In the genomic region with DNA sequence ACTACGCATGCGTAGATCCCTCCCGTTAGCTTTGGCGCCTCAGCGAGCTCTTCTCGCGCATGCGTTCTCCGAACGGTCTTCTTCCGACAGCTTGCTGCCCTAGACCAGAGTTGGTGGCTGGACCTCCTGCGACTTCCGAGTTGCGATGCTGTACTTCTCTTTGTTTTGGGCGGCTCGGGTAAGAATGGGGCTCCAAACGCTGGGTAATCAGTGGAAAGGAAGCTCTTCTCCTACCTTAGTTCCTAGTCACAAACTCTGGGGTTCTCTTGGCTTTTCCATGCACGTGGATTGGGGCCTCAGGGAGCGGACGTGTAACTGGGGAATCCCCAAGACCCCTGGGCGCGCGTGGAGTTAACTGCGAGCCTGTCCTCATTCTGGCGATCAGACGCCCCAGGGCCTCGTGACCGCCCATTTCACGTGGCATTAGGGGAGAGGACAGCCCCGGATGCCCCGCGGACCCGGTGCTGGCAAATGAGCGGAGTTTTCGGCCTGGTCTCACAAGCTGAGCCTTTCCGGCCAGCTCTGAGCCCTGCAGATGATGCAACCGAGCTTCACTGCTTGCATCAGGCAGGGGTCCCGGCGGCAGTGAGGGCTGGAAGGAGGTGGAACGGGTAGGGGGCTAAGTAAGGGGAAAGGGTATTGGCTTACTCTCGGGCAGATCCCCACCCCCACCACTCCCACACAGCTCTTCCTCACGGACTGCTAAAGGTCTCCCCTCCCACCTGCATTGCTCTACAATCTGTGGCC, we compare ENCODE assay signal across 8 cellular contexts. TPM values are rescaled to one million over a fixed set of nuclear protein-coding genes. Genes with fewer than 3 reads are reported as not detected.
DNase-seq lines count a peak whose midpoint lies in the region; ATAC-seq and TF ChIP-seq lines count a peak whose summit lies in the region.

A gene (plus strand): TSS at position 78 of the 747 bp plus-strand sequence. CDS start 68 bp downstream, at position 146.

- ATAC-seq in Right ventricle myocardium inferior (peak; percentile 79), thoracic aorta (ENCODE audit: insufficient number of reproducible peaks, low FRiP score, low read depth) (peak; percentile 80)

- TF ChIP-seq CTCF in HFFc6 (IDR thresholded peaks at IDR 0.05), result no peak
- TF ChIP-seq CTCF in osteocyte (IDR thresholded peaks at IDR 0.05), result no peak
- no peak for TF ChIP-seq CTCF in thoracic aorta (IDR thresholded peaks at IDR 0.05)

- H3K4me1 ChIP-seq in thoracic aorta (ENCODE audit: control insufficient read depth in 1 of 2, low read depth in 2 of 2), result peaks cover 10 to 27% of the 10 kb centered on the region in 2 donors

- H3K9me3 Mint-ChIP-seq in HFFc6, result no peaks in the 10 kb centered on the region
- H3K9me3 Mint-ChIP-seq in activated naive CD8-positive, alpha-beta T cell treated with anti-CD3 and anti-CD28 coated beads for 36 hours, result no peaks in the 10 kb centered on the region
- no peaks in the 10 kb centered on the region for H3K9me3 Mint-ChIP-seq in osteocyte (ENCODE audit: unreplicated experiment)

- H3K36me3 Mint-ChIP-seq in HFFc6 (ENCODE audit: low read depth) (peaks cover 28% of the 10 kb centered on the region), osteocyte (ENCODE audit: unreplicated experiment) (peaks cover 18% of the 10 kb centered on the region)
- peaks cover 51% of the 10 kb centered on the region for H3K36me3 Mint-ChIP-seq in activated naive CD8-positive, alpha-beta T cell treated with anti-CD3 and anti-CD28 coated beads for 36 hours

- H3K9me3 ChIP-seq in thoracic aorta, result no peaks in the 10 kb centered on the region

- DNase-seq in GM04503 (ENCODE audit: low read depth) (peak; percentile 64), HFFc6 (peak; percentile 92), NCI-H1105 treated with DMSO at 0.1 percent for 48 hours (lab: John Stamatoyannopoulos, UW) (peak; percentile 86), SKM-1 treated with dmso at 0.1 percent for 144 hours (lab: John Stamatoyannopoulos, UW; ENCODE audit: unreplicated experiment) (peak; percentile 81), Right ventricle myocardium inferior (ENCODE audit: missing footprints) (peak; percentile 94), osteocyte (ENCODE audit: extremely low spot score, unreplicated experiment) (peak; percentile 98), thoracic aorta (ENCODE audit: low spot score) (peak; percentile 76)
- DNase-seq in activated naive CD8-positive, alpha-beta T cell treated with anti-CD3 and anti-CD28 coated beads for 36 hours, result peak; percentile 93

- H3K4me3 Mint-ChIP-seq in HFFc6, result peak within 1 kb of the TSS; percentile 99
- peak within 1 kb of the TSS; percentile 99 for H3K4me3 Mint-ChIP-seq in activated naive CD8-positive, alpha-beta T cell treated with anti-CD3 and anti-CD28 coated beads for 36 hours
- H3K4me3 Mint-ChIP-seq in osteocyte (ENCODE audit: unreplicated experiment), result peak within 1 kb of the TSS; percentile 98

- peaks cover 4% of the 10 kb centered on the region for H3K27me3 Mint-ChIP-seq in HFFc6 (ENCODE audit: insufficient read depth)
- H3K27me3 Mint-ChIP-seq in activated naive CD8-positive, alpha-beta T cell treated with anti-CD3 and anti-CD28 coated beads for 36 hours, result peaks cover 31% of the 10 kb centered on the region
- no peaks in the 10 kb centered on the region for H3K27me3 Mint-ChIP-seq in osteocyte (ENCODE audit: unreplicated experiment)

- H3K27ac Mint-ChIP-seq in HFFc6 (peak within 1 kb of the TSS; percentile 100), osteocyte (ENCODE audit: unreplicated experiment) (peak within 1 kb of the TSS; percentile 100)
- H3K27ac Mint-ChIP-seq in activated naive CD8-positive, alpha-beta T cell treated with anti-CD3 and anti-CD28 coated beads for 36 hours, result peak within 1 kb of the TSS; percentile 99

- peaks cover 18% of the 10 kb centered on the region for H3K36me3 ChIP-seq in thoracic aorta

- peak within 1 kb of the TSS; percentile 76 for H3K4me3 ChIP-seq in thoracic aorta

- peak within 1 kb of the TSS; percentile 54 to 84 for H3K27ac ChIP-seq in thoracic aorta

- intact Hi-C loops in Right ventricle myocardium inferior (cut with DNase I), result no loop called here

- H3K4me1 Mint-ChIP-seq in HFFc6 (ENCODE audit: low read depth) (peaks cover 46% of the 10 kb centered on the region), osteocyte (ENCODE audit: unreplicated experiment) (peaks cover 63% of the 10 kb centered on the region)
- peaks cover 63% of the 10 kb centered on the region for H3K4me1 Mint-ChIP-seq in activated naive CD8-positive, alpha-beta T cell treated with anti-CD3 and anti-CD28 coated beads for 36 hours

- H3K27me3 ChIP-seq in thoracic aorta (replicated peaks; ENCODE audit: insufficient read depth), result peaks cover 4% of the 10 kb centered on the region

RNA-seq across cellular contexts. Expression of the gene that starts here (rescaled TPM):
- total RNA-seq in HFFc6 (2021; fragmentation: NEBNext Ultra II Directional; extraction: Animal tissue kit (Norgen Biotek cat#: 25700)), result 100 to 1,000 TPM; 112 to 127 (median 126) TPM
- 100 to 1,000 TPM; 517 to 532 TPM for total RNA-seq in activated naive CD8-positive, alpha-beta T cell treated with anti-CD3 and anti-CD28 coated beads for 36 hours
- total RNA-seq in Right ventricle myocardium inferior (32.8 TPM), osteocyte (263 and 290 TPM in 2 replicates), thoracic aorta (10 to 100 TPM; 57.3 to 60.4 TPM)

Comparison
In these comparisons a context has a peak if more than half of its experiments do, and no peak if none do; other contexts are left out.
1. Peak in every context shown above with its lines: DNase-seq, ATAC-seq, H3K4me3 ChIP-seq and H3K27ac ChIP-seq.